Comparison of ENCODE assay signal across 28 cellular contexts in genomic region chr1:156391701-156392100, GRCh38. TPM values are rescaled to one million over a fixed set of nuclear protein-coding genes. Genes with fewer than 3 reads are reported as not detected.
DNase-seq lines count a peak whose midpoint lies in the region; ATAC-seq, FAIRE-seq and TF ChIP-seq lines count a peak whose summit lies in the region.
"Had no signal": no experiment of that assay in that cellular context is flagged by ENCODE, and none has a peak within 500 bp of the region (broad histone marks: within the 10 kb centered on the region; RNA-seq: fewer than 3 reads in every experiment).

No MANE protein-coding gene starts in this region.

- no peaks in the 10 kb centered on the region for H3K36me3 Mint-ChIP-seq in neural progenitor cell
- peaks cover 2% of the 10 kb centered on the region for H3K36me3 Mint-ChIP-seq in T-helper 17 cell (ENCODE audit: low read depth)
- H3K36me3 Mint-ChIP-seq: CD14-positive monocyte had no signal

- peak overlapping the region; percentile 75 for H3K4me2 ChIP-seq in neural progenitor cell

- H3K27ac ChIP-seq in cingulate gyrus (ENCODE audit: low read depth, low read length) (peak overlapping the region; percentile 94), neural progenitor cell (peak overlapping the region; percentile 19)
- H3K27ac ChIP-seq: 22Rv1 had no signal

- peaks cover 2% of the 10 kb centered on the region for H3K9me3 Mint-ChIP-seq in neural progenitor cell

- H3K4me1 ChIP-seq in neural progenitor cell, result peaks cover 70% of the 10 kb centered on the region
- H3K4me1 ChIP-seq: BE2C had no signal

- no peaks in the 10 kb centered on the region for H3K36me3 ChIP-seq in neural progenitor cell
- H3K36me3 ChIP-seq: BE2C had no signal

- H3K4me1 Mint-ChIP-seq in neural progenitor cell (peaks cover 34% of the 10 kb centered on the region), T-helper 17 cell (peaks cover 2% of the 10 kb centered on the region)

- no peaks in the 10 kb centered on the region for H3K9me3 ChIP-seq in neural progenitor cell (ENCODE audit: low read depth)
- no peaks in the 10 kb centered on the region for H3K9me3 ChIP-seq in T-helper 17 cell (ENCODE audit: control insufficient read depth, low read length, poor library complexity, severe bottlenecking)
- H3K9me3 ChIP-seq: BE2C had no signal

- ATAC-seq in Right ventricle myocardium inferior, result no peak
- ATAC-seq in left ventricle myocardium superior, result no peak
- ATAC-seq in T-helper 17 cell, result no peak

- H3K4me3 ChIP-seq in neural progenitor cell, result no peak overlapping the region

- peak; percentile 5 for FAIRE-seq in urothelium cell line (lab: Jason Lieb, UNC)
- FAIRE-seq: GM12892, GM19239 had no signal

- H3F3A ChIP-seq in neural progenitor cell (ENCODE audit: low read depth), result peaks cover 52% of the 10 kb centered on the region

- no peak overlapping the region for H2AFZ ChIP-seq in neural progenitor cell (replicated peaks)

- H3K27ac Mint-ChIP-seq in neural progenitor cell (no peak overlapping the region), T-helper 17 cell (no peak overlapping the region)
- H3K27ac Mint-ChIP-seq: CD14-positive monocyte, IgD-negative memory B cell had no signal

- H3K27me3 Mint-ChIP-seq in neural progenitor cell (ENCODE audit: insufficient read depth, low read depth) (peaks cover 49% of the 10 kb centered on the region), T-helper 17 cell (peaks cover 64% of the 10 kb centered on the region)

- peak; percentile 25 for DNase-seq in Right ventricle myocardium inferior (ENCODE audit: missing footprints)
- no peak for DNase-seq in left ventricle myocardium superior
- no peak for DNase-seq in neural progenitor cell (ENCODE audit: low spot score)
- no peak for DNase-seq in urothelium cell line (ENCODE audit: low spot score)
- DNase-seq in activated CD4-positive, alpha-beta T cell treated with anti-CD3 and anti-CD28 coated beads, Interleukin-2, amount 50 U/mL, for 1 hour, result no peak
- no peak for DNase-seq in T-helper 17 cell
- DNase-seq in Ammon's horn (ENCODE audit: low spot score), result no peak
- DNase-seq: BE2C, DMS153, DND-41, GOT3, HCEC 1CT, NCI-H1048, NCI-H1417 treated with DMSO at 0.1 percent for 48 hours, NCI-H1694 treated with DMSO at 0.1 percent for 48 hours, NCI-H2081, NCI-H2227 treated with DMSO at 0.1 percent for 48 hours, NCI-H526 treated with DMSO at 0.1 percent for 48 hours, RPMI8226, SHP77 had no signal

- peaks cover 66% of the 10 kb centered on the region for H3K27me3 ChIP-seq in neural progenitor cell
- H3K27me3 ChIP-seq: BE2C had no signal

- intact Hi-C loops in Right ventricle myocardium inferior (cut with DNase I), result no loop called here
- intact Hi-C loops in left ventricle myocardium superior (cut with micrococcal nuclease), result no loop called here

- no peak overlapping the region for H3K9ac ChIP-seq in neural progenitor cell

- H3K79me2 ChIP-seq in neural progenitor cell (ENCODE audit: low read depth), result no peaks in the 10 kb centered on the region

- TF ChIP-seq CTCF in neural progenitor cell (IDR thresholded peaks at IDR 0.05), result no peak

- H4K20me1 ChIP-seq in neural progenitor cell (ENCODE audit: low read depth), result peaks cover 41% of the 10 kb centered on the region

- H3K4me3 Mint-ChIP-seq in neural progenitor cell (no peak overlapping the region), T-helper 17 cell (no peak overlapping the region)
- H3K4me3 Mint-ChIP-seq: CD14-positive monocyte, IgD-negative memory B cell had no signal

RNA-seq across cellular contexts. Expression of gene RHBG, which starts 22.7 kb away (rescaled TPM):
- total RNA-seq in Right ventricle myocardium inferior (not detected), left ventricle myocardium superior (not detected), neural progenitor cell (ENCODE audit: low replicate concordance) (not detected in 2 replicates), T-helper 17 cell (not detected)
- total RNA-seq: NCI-H460, SK-MEL-5 had no signal

RNA-seq across cellular contexts. Expression of gene TSACC, which starts 53.4 kb away (rescaled TPM):
- total RNA-seq in Right ventricle myocardium inferior (not detected), left ventricle myocardium superior (not detected), neural progenitor cell (ENCODE audit: low replicate concordance) (0.87 TPM in 1 of 2 replicates, not detected in the other), T-helper 17 cell (under 1 TPM in 1 of 2 donors, not detected in 1; 0.40 TPM)

RNA-seq across cellular contexts. Expression of gene CCT3, which starts 53.6 kb away (rescaled TPM):
- total RNA-seq in Right ventricle myocardium inferior, result 137 TPM
- 131 TPM for total RNA-seq in left ventricle myocardium superior
- 434 and 523 TPM in 2 replicates for total RNA-seq in neural progenitor cell (ENCODE audit: low replicate concordance)
- 10 to 100 TPM; 75.3 to 77.6 TPM for total RNA-seq in T-helper 17 cell
